ENCODE assay signal across 1 cellular context in the genomic region with DNA sequence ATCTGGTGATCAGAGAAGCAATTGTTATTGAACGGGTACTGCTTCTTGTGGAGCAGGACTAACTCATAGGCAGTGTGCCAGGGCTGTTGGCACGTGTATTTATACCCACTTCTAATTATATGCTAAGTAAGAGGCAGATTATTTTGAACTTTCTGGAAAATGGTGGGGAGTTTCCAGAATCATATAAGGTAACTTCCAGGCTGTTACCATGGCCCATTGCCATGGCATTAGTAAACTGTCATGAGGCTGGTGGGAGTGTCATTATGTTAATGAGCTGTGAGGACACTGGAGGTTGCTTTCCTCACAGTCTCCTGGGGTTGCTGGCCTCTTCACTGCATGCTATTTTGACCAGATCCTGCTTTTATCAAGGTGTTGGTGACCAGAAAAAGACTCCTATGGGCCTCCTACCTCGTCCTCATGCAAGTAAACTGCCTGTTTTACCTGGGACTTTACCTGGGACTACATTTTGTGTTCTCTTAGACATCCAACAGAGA.
TF ChIP-seq lines count a peak whose summit lies in the region.

No MANE protein-coding gene starts in this region.

TF ChIP-seq in GM12878, 131 proteins besides CTCF, POLR2A, EP300 and RAD21 (continued from another document):
- TF ChIP-seq, protein P1, sequence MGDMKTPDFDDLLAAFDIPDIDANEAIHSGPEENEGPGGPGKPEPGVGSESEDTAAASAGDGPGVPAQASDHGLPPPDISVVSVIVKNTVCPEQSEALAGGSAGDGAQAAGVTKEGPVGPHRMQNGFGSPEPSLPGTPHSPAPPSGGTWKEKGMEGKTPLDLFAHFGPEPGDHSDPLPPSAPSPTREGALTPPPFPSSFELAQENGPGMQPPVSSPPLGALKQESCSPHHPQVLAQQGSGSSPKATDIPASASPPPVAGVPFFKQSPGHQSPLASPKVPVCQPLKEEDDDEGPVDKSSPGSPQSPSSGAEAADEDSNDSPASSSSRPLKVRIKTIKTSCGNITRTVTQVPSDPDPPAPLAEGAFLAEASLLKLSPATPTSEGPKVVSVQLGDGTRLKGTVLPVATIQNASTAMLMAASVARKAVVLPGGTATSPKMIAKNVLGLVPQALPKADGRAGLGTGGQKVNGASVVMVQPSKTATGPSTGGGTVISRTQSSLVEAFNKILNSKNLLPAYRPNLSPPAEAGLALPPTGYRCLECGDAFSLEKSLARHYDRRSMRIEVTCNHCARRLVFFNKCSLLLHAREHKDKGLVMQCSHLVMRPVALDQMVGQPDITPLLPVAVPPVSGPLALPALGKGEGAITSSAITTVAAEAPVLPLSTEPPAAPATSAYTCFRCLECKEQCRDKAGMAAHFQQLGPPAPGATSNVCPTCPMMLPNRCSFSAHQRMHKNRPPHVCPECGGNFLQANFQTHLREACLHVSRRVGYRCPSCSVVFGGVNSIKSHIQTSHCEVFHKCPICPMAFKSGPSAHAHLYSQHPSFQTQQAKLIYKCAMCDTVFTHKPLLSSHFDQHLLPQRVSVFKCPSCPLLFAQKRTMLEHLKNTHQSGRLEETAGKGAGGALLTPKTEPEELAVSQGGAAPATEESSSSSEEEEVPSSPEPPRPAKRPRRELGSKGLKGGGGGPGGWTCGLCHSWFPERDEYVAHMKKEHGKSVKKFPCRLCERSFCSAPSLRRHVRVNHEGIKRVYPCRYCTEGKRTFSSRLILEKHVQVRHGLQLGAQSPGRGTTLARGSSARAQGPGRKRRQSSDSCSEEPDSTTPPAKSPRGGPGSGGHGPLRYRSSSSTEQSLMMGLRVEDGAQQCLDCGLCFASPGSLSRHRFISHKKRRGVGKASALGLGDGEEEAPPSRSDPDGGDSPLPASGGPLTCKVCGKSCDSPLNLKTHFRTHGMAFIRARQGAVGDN (IDR thresholded peaks at IDR 0.05), result peak; percentile 72
- TF ChIP-seq FOXM1 (IDR thresholded peaks at IDR 0.05; ENCODE audit: low read depth, low read length), result peak; percentile 31; the same call in 1 of the 2 replicates
- TF ChIP-seq, protein P2, sequence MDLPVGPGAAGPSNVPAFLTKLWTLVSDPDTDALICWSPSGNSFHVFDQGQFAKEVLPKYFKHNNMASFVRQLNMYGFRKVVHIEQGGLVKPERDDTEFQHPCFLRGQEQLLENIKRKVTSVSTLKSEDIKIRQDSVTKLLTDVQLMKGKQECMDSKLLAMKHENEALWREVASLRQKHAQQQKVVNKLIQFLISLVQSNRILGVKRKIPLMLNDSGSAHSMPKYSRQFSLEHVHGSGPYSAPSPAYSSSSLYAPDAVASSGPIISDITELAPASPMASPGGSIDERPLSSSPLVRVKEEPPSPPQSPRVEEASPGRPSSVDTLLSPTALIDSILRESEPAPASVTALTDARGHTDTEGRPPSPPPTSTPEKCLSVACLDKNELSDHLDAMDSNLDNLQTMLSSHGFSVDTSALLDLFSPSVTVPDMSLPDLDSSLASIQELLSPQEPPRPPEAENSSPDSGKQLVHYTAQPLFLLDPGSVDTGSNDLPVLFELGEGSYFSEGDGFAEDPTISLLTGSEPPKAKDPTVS (IDR thresholded peaks at IDR 0.05; ENCODE audit: low read depth, low read length), result peak; percentile 98
- TF ChIP-seq, protein P3, sequence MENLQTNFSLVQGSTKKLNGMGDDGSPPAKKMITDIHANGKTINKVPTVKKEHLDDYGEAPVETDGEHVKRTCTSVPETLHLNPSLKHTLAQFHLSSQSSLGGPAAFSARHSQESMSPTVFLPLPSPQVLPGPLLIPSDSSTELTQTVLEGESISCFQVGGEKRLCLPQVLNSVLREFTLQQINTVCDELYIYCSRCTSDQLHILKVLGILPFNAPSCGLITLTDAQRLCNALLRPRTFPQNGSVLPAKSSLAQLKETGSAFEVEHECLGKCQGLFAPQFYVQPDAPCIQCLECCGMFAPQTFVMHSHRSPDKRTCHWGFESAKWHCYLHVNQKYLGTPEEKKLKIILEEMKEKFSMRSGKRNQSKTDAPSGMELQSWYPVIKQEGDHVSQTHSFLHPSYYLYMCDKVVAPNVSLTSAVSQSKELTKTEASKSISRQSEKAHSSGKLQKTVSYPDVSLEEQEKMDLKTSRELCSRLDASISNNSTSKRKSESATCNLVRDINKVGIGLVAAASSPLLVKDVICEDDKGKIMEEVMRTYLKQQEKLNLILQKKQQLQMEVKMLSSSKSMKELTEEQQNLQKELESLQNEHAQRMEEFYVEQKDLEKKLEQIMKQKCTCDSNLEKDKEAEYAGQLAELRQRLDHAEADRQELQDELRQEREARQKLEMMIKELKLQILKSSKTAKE (IDR thresholded peaks at IDR 0.05; ENCODE audit: low read depth, poor library complexity, severe bottlenecking), result no peak
- TF ChIP-seq, protein P4, sequence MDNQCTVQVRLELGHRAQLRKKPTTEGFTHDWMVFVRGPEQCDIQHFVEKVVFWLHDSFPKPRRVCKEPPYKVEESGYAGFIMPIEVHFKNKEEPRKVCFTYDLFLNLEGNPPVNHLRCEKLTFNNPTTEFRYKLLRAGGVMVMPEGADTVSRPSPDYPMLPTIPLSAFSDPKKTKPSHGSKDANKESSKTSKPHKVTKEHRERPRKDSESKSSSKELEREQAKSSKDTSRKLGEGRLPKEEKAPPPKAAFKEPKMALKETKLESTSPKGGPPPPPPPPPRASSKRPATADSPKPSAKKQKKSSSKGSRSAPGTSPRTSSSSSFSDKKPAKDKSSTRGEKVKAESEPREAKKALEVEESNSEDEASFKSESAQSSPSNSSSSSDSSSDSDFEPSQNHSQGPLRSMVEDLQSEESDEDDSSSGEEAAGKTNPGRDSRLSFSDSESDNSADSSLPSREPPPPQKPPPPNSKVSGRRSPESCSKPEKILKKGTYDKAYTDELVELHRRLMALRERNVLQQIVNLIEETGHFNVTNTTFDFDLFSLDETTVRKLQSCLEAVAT (IDR thresholded peaks at IDR 0.05), result peak; percentile 80
- TF ChIP-seq, protein P5, sequence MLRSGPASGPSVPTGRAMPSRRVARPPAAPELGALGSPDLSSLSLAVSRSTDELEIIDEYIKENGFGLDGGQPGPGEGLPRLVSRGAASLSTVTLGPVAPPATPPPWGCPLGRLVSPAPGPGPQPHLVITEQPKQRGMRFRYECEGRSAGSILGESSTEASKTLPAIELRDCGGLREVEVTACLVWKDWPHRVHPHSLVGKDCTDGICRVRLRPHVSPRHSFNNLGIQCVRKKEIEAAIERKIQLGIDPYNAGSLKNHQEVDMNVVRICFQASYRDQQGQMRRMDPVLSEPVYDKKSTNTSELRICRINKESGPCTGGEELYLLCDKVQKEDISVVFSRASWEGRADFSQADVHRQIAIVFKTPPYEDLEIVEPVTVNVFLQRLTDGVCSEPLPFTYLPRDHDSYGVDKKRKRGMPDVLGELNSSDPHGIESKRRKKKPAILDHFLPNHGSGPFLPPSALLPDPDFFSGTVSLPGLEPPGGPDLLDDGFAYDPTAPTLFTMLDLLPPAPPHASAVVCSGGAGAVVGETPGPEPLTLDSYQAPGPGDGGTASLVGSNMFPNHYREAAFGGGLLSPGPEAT (IDR thresholded peaks at IDR 0.05; ENCODE audit: low read depth), result peak; percentile 94
- TF ChIP-seq STAT1 (conservative IDR thresholded peaks at IDR 0.05), result no peak
- TF ChIP-seq, protein P6, sequence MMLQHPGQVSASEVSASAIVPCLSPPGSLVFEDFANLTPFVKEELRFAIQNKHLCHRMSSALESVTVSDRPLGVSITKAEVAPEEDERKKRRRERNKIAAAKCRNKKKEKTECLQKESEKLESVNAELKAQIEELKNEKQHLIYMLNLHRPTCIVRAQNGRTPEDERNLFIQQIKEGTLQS (IDR thresholded peaks at IDR 0.05; ENCODE audit: borderline replicate concordance, extremely low read depth, low read depth, low read length), result no peak
- TF ChIP-seq IKZF1 (conservative IDR thresholded peaks at IDR 0.05), result 0 out of 2 replicates have a peak, but pooled peaks have one; percentile 29
